1 cellular context compared by ENCODE assay signal in the genomic region with DNA sequence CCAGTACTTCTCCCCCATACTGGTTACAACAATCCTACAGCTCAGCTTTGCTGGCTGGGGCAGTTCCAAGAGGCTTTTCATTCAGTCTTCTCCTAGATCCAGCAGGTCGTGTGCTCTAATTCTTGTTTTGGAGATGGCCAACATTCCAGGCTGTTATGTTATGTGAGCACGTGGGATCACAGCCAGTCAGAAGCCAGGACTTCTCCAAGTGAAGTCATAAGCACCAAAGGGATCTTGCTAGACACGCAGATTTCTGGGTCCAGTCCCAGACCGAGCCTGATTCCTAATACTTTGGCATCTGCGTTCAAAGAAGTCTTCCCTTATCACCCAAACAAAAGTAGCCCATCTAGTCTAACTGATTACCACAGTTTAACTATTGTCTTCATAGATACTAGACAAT.
A peak's percentile ranks its signal among the peaks of the same experiment; 100 is the strongest.
TF ChIP-seq lines count a peak whose summit lies in the region.

No MANE protein-coding gene starts in this region.

TF ChIP-seq in HEK293, 187 proteins besides CTCF, POLR2A, EP300 and RAD21 (continued from another document):
- TF ChIP-seq, protein P1, sequence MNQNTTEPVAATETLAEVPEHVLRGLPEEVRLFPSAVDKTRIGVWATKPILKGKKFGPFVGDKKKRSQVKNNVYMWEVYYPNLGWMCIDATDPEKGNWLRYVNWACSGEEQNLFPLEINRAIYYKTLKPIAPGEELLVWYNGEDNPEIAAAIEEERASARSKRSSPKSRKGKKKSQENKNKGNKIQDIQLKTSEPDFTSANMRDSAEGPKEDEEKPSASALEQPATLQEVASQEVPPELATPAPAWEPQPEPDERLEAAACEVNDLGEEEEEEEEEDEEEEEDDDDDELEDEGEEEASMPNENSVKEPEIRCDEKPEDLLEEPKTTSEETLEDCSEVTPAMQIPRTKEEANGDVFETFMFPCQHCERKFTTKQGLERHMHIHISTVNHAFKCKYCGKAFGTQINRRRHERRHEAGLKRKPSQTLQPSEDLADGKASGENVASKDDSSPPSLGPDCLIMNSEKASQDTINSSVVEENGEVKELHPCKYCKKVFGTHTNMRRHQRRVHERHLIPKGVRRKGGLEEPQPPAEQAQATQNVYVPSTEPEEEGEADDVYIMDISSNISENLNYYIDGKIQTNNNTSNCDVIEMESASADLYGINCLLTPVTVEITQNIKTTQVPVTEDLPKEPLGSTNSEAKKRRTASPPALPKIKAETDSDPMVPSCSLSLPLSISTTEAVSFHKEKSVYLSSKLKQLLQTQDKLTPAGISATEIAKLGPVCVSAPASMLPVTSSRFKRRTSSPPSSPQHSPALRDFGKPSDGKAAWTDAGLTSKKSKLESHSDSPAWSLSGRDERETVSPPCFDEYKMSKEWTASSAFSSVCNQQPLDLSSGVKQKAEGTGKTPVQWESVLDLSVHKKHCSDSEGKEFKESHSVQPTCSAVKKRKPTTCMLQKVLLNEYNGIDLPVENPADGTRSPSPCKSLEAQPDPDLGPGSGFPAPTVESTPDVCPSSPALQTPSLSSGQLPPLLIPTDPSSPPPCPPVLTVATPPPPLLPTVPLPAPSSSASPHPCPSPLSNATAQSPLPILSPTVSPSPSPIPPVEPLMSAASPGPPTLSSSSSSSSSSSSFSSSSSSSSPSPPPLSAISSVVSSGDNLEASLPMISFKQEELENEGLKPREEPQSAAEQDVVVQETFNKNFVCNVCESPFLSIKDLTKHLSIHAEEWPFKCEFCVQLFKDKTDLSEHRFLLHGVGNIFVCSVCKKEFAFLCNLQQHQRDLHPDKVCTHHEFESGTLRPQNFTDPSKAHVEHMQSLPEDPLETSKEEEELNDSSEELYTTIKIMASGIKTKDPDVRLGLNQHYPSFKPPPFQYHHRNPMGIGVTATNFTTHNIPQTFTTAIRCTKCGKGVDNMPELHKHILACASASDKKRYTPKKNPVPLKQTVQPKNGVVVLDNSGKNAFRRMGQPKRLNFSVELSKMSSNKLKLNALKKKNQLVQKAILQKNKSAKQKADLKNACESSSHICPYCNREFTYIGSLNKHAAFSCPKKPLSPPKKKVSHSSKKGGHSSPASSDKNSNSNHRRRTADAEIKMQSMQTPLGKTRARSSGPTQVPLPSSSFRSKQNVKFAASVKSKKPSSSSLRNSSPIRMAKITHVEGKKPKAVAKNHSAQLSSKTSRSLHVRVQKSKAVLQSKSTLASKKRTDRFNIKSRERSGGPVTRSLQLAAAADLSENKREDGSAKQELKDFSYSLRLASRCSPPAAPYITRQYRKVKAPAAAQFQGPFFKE (tag by site-specific recombination; IDR thresholded peaks at IDR 0.05; ENCODE audit: borderline replicate concordance) = no peak
- TF ChIP-seq, protein P2, sequence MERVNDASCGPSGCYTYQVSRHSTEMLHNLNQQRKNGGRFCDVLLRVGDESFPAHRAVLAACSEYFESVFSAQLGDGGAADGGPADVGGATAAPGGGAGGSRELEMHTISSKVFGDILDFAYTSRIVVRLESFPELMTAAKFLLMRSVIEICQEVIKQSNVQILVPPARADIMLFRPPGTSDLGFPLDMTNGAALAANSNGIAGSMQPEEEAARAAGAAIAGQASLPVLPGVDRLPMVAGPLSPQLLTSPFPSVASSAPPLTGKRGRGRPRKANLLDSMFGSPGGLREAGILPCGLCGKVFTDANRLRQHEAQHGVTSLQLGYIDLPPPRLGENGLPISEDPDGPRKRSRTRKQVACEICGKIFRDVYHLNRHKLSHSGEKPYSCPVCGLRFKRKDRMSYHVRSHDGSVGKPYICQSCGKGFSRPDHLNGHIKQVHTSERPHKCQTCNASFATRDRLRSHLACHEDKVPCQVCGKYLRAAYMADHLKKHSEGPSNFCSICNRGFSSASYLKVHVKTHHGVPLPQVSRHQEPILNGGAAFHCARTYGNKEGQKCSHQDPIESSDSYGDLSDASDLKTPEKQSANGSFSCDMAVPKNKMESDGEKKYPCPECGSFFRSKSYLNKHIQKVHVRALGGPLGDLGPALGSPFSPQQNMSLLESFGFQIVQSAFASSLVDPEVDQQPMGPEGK (tag by site-specific recombination; IDR thresholded peaks at IDR 0.05) = no peak
- no peak for TF ChIP-seq ZXDB (tag by site-specific recombination; IDR thresholded peaks at IDR 0.05)
- TF ChIP-seq YY1 (tag by site-specific recombination; IDR thresholded peaks at IDR 0.05) = no peak
- no peak for TF ChIP-seq ZNF629 (tag by site-specific recombination; IDR thresholded peaks at IDR 0.05)
- TF ChIP-seq, protein P3, sequence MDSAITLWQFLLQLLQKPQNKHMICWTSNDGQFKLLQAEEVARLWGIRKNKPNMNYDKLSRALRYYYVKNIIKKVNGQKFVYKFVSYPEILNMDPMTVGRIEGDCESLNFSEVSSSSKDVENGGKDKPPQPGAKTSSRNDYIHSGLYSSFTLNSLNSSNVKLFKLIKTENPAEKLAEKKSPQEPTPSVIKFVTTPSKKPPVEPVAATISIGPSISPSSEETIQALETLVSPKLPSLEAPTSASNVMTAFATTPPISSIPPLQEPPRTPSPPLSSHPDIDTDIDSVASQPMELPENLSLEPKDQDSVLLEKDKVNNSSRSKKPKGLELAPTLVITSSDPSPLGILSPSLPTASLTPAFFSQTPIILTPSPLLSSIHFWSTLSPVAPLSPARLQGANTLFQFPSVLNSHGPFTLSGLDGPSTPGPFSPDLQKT (IDR thresholded peaks at IDR 0.05; ENCODE audit: borderline replicate concordance, low read depth, low read length) = no peak
- TF ChIP-seq SP2 (tag by site-specific recombination; IDR thresholded peaks at IDR 0.05) = peak; percentile 6; the same call in 1 of the 2 replicates
- no peak for TF ChIP-seq ZNF146 (tag by site-specific recombination; IDR thresholded peaks at IDR 0.05)
- no peak for TF ChIP-seq GLI2 (tag by site-specific recombination; IDR thresholded peaks at IDR 0.05; ENCODE audit: borderline replicate concordance, low read depth)
- no peak for TF ChIP-seq ZNF777 (tag by site-specific recombination; IDR thresholded peaks at IDR 0.05; ENCODE audit: borderline replicate concordance)
- TF ChIP-seq, protein P4, sequence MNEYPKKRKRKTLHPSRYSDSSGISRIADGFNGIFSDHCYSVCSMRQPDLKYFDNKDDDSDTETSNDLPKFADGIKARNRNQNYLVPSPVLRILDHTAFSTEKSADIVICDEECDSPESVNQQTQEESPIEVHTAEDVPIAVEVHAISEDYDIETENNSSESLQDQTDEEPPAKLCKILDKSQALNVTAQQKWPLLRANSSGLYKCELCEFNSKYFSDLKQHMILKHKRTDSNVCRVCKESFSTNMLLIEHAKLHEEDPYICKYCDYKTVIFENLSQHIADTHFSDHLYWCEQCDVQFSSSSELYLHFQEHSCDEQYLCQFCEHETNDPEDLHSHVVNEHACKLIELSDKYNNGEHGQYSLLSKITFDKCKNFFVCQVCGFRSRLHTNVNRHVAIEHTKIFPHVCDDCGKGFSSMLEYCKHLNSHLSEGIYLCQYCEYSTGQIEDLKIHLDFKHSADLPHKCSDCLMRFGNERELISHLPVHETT (tag by site-specific recombination; IDR thresholded peaks at IDR 0.05) = no peak
- TF ChIP-seq, protein P5, sequence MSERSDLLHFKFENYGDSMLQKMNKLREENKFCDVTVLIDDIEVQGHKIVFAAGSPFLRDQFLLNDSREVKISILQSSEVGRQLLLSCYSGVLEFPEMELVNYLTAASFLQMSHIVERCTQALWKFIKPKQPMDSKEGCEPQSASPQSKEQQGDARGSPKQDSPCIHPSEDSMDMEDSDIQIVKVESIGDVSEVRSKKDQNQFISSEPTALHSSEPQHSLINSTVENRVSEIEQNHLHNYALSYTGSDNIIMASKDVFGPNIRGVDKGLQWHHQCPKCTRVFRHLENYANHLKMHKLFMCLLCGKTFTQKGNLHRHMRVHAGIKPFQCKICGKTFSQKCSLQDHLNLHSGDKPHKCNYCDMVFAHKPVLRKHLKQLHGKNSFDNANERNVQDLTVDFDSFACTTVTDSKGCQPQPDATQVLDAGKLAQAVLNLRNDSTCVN (tag by site-specific recombination; optimal IDR thresholded peaks at IDR 0.05) = no peak
- no peak for TF ChIP-seq ZNF214 (tag by site-specific recombination; IDR thresholded peaks at IDR 0.05; ENCODE audit: borderline replicate concordance)
- TF ChIP-seq ZNF223 (tag by site-specific recombination; IDR thresholded peaks at IDR 0.05) = no peak
- peak; percentile 64 for TF ChIP-seq ZBTB20 (tag by site-specific recombination; IDR thresholded peaks at IDR 0.05)
- TF ChIP-seq GLI4 (tag by site-specific recombination; IDR thresholded peaks at IDR 0.05) = no peak
- TF ChIP-seq OVOL3 (tag by site-specific recombination; IDR thresholded peaks at IDR 0.05) = no peak
- TF ChIP-seq, protein P6, sequence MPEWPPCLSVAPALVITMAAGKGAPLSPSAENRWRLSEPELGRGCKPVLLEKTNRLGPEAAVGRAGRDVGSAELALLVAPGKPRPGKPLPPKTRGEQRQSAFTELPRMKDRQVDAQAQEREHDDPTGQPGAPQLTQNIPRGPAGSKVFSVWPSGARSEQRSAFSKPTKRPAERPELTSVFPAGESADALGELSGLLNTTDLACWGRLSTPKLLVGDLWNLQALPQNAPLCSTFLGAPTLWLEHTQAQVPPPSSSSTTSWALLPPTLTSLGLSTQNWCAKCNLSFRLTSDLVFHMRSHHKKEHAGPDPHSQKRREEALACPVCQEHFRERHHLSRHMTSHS (tag by site-specific recombination; IDR thresholded peaks at IDR 0.05) = no peak
- 0 out of 2 replicates have a peak, but pooled peaks have one; percentile 30 for TF ChIP-seq ZBTB48 (tag by site-specific recombination; IDR thresholded peaks at IDR 0.05)
- TF ChIP-seq ZBTB7A (tag by site-specific recombination; IDR thresholded peaks at IDR 0.05; ENCODE audit: low read depth) = no peak
- no peak for TF ChIP-seq ZNF350 (tag by site-specific recombination; IDR thresholded peaks at IDR 0.05)
